ENCODE assay signal across 3 cellular contexts in genomic region chrX:25048176-25048575, GRCh38.
TF ChIP-seq lines count a peak whose summit lies in the region.

No MANE protein-coding gene starts in this region.

TF ChIP-seq in H1, 55 proteins besides CTCF, POLR2A, EP300 and RAD21:
- TF ChIP-seq SAP30 (IDR thresholded peaks at IDR 0.05; ENCODE audit: insufficient read depth, insufficient replicate concordance, low read length) = no peak
- TF ChIP-seq GABPA (IDR thresholded peaks at IDR 0.05; ENCODE audit: borderline replicate concordance, insufficient read depth, low read length) = no peak
- TF ChIP-seq KDM5A (IDR thresholded peaks at IDR 0.05; ENCODE audit: low read length) = no peak
- no peak for TF ChIP-seq BCL11A (IDR thresholded peaks at IDR 0.05; ENCODE audit: low read depth in 2 of 2, low read length in 2 of 2)
- TF ChIP-seq, protein P1, sequence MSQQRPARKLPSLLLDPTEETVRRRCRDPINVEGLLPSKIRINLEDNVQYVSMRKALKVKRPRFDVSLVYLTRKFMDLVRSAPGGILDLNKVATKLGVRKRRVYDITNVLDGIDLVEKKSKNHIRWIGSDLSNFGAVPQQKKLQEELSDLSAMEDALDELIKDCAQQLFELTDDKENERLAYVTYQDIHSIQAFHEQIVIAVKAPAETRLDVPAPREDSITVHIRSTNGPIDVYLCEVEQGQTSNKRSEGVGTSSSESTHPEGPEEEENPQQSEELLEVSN (IDR thresholded peaks at IDR 0.05) = no peak
- TF ChIP-seq CREB1 (IDR thresholded peaks at IDR 0.05) = no peak
- no peak for TF ChIP-seq EZH2 (IDR thresholded peaks at IDR 0.05; ENCODE audit: low read depth, low read length, severe bottlenecking)

TF ChIP-seq in neural cell, 6 proteins besides CTCF, POLR2A, EP300 and RAD21 (continued from another document):
- TF ChIP-seq SMC3 (conservative IDR thresholded peaks at IDR 0.05; ENCODE audit: poor library complexity) (no peak), POLR2AphosphoS5 (IDR thresholded peaks at IDR 0.05) (no peak)

TF ChIP-seq in HEK293T, 16 proteins besides CTCF, POLR2A, EP300 and RAD21 (continued from another document):
- no peak for TF ChIP-seq FOXM1 (IDR thresholded peaks at IDR 0.05; ENCODE audit: borderline replicate concordance)
